Comparison of ENCODE assay signal across 22 cellular contexts in the genomic region with DNA sequence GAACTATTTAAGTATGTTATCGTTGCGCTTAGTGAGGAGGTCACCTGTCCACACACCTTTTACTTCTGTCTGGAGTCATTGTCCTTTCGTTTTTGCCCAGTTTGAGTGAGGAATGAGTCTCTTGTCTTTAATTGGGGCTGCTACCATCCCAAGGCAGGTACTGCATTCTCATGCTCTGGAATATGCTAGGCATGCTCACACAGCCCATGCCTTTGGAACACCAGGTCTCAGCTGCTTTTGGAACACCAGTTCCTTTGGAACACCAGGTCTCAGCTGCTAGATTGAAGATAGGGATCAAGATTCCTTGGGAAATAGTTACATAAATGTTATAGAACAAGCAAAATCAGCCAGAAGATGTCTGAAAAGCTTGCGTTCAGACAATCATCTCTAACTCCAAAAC.
"Had no signal": no experiment of that assay in that cellular context is flagged by ENCODE, and none has a peak within 500 bp of the region (broad histone marks: within the 10 kb centered on the region; RNA-seq: fewer than 3 reads in every experiment).

No MANE protein-coding gene starts in this region.

- H3K4me2 ChIP-seq: hepatocyte had no signal

- H3K27ac ChIP-seq: coronary artery, dorsolateral prefrontal cortex, esophagus muscularis mucosa, foreskin keratinocyte, gastroesophageal sphincter, heart left ventricle, hepatocyte, left lung, lower lobe of right lung had no signal

- H3K79me2 ChIP-seq: hepatocyte had no signal

- H2AFZ ChIP-seq: hepatocyte had no signal

- H3K9me3 ChIP-seq: esophagus muscularis mucosa, gastroesophageal sphincter, heart left ventricle, left lung, lower lobe of right lung, mucosa of descending colon had no signal

- FAIRE-seq: colon, endothelial cell of umbilical vein, frontal cortex had no signal

- DNase-seq: dermis blood vessel endothelial cell; dorsolateral prefrontal cortex; effector CD4-positive, alpha-beta T cell; effector memory CD4-positive, alpha-beta T cell; foreskin keratinocyte; heart left ventricle; hypothalamus; immature natural killer cell; left cardiac atrium; left ventricle myocardium superior; lower lobe of right lung; mesenchymal stem cell; mucosa of descending colon; naive B cell had no signal

- H3K4me1 ChIP-seq: esophagus muscularis mucosa, gastroesophageal sphincter, heart left ventricle, left lung, lower lobe of right lung had no signal

- ATAC-seq: foreskin keratinocyte, gastroesophageal sphincter, heart left ventricle, left cardiac atrium, left lung, left ventricle myocardium superior, lower lobe of right lung, mucosa of descending colon had no signal

- H3K4me3 ChIP-seq: coronary artery, dorsolateral prefrontal cortex, esophagus muscularis mucosa, gastroesophageal sphincter, heart left ventricle, hepatocyte, left lung, lower lobe of right lung, mucosa of descending colon had no signal

- H3K36me3 ChIP-seq: esophagus muscularis mucosa, gastroesophageal sphincter, heart left ventricle, left lung, lower lobe of right lung had no signal

- H3K27me3 ChIP-seq: dorsolateral prefrontal cortex, esophagus muscularis mucosa, foreskin keratinocyte, gastroesophageal sphincter, heart left ventricle, hepatocyte, left lung had no signal
